26 cellular contexts compared by ENCODE assay signal in the genomic region with DNA sequence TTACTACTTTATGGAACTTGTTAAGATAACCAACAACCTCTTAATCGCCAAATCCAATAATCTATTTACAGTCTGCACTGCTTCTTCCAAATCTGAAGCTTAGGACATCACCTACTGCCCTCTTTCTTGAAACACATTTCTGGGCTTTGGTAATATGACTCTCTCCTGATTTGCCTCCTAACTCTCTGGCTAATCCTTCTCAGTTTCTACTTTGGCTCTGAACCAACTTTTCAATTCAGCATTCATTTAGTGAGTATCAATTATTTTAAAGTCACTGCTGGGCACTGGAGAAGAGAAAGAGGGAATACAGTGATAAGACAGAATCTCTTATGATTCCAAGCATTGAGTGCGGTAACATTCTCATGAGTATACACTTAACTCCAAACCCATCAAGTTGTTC.
DNase-seq lines count a peak whose midpoint lies in the region; ATAC-seq and FAIRE-seq lines count a peak whose summit lies in the region.
"Had no signal": no experiment of that assay in that cellular context is flagged by ENCODE, and none has a peak within 500 bp of the region (broad histone marks: within the 10 kb centered on the region; RNA-seq: fewer than 3 reads in every experiment).

No MANE protein-coding gene starts in this region.

- DNase-seq in GM19239 (ENCODE audit: insufficient read length, low spot score) (no peak), NCI-H128 (lab: John Stamatoyannopoulos, UW; ENCODE audit: unreplicated experiment) (peak; percentile 59), NCI-H524 treated with DMSO at 0.1 percent for 48 hours (lab: John Stamatoyannopoulos, UW) (peak; percentile 83), fibroblast of peridontal ligament (ENCODE audit: extremely low read depth) (peak; percentile 45), DMS53 (lab: John Stamatoyannopoulos, UW) (no peak), frontal cortex (ENCODE audit: low spot score in 2 of 2) (no peak)
- DNase-seq: activated CD4-positive, alpha-beta T cell treated with anti-CD3 and anti-CD28 coated beads, Interleukin-2, amount 50 U/mL, for 48 hours; activated effector memory CD4-positive, alpha-beta T cell treated with anti-CD3 and anti-CD28 coated beads, Interleukin-2, amount 50 U/mL, for 16 hours; brain microvascular endothelial cell; CD4-positive, CD25-positive, alpha-beta regulatory T cell; DMS153; effector CD8-positive, alpha-beta T cell; GF-D8; glutamatergic neuron; HFFc6; mesenchymal stem cell; naive B cell; NCI-H226; nucleus accumbens; small intestine; stimulated activated CD4-positive, alpha-beta T cell treated with anti-CD3 and anti-CD28 coated beads, Interleukin-2, amount 100 ng/mL, for 24 hours; stimulated activated naive B cell treated with anti-CD40 and anti-IgM and Interleukin-4, amounts not matched to agents 10 μg/mL and 1 μg/mL and 100 μg/mL, for 72 hours; T-helper 9 cell; testis had no signal

- FAIRE-seq in GM19239 (lab: Jason Lieb, UNC) (peak; percentile 4), frontal cortex (lab: Jason Lieb, UNC) (no peak)
- FAIRE-seq: small intestine had no signal

- no peak for ATAC-seq in activated CD4-positive, CD25-positive, alpha-beta regulatory T cell treated with anti-CD3 and anti-CD28 coated beads, Interleukin-2, amount 50 U/mL, for 24 hours
- ATAC-seq: esophagus mucosa; stimulated activated naive B cell treated with anti-CD40 and anti-IgM and Interleukin-4, amounts not matched to agents 10 μg/mL and 1 μg/mL and 100 μg/mL, for 72 hours had no signal

Comparison
In these comparisons a context has a peak if more than half of its experiments do, and no peak if none do; other contexts are left out.
1. DNase-seq: peak in NCI-H128 (single experiment), NCI-H524 treated with DMSO at 0.1 percent for 48 hours (single experiment) and fibroblast of peridontal ligament (single experiment); none in GM19239 (single experiment), DMS53 (single experiment) and frontal cortex (0 of 2).